In the genomic region with DNA sequence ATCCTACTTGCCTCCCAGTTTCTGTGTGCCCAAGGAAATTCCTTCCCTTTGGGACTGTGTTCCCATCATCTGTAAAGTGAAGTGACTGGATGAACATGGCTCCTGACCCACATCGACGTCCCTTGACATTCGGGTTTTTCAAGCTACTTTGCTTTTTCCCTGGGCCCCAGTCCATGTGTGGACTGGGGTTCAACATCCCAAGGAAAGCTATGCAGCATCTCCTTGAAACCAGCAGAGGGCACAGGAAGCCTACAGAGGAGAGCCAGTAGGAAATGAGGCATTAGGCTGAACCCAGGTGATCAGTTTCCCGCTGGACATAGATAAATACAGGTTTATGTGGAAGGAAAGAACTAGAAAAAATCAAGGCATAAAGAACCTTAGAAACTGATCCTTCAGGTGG, we compare ENCODE assay signal across 11 cellular contexts.
DNase-seq lines count a peak whose midpoint lies in the region; TF ChIP-seq lines count a peak whose summit lies in the region.
"Had no signal": no experiment of that assay in that cellular context is flagged by ENCODE, and none has a peak within 500 bp of the region (broad histone marks: within the 10 kb centered on the region; RNA-seq: fewer than 3 reads in every experiment).

No MANE protein-coding gene starts in this region.

- TF ChIP-seq CTCF in LNCAP (IDR thresholded peaks at IDR 0.05) = 0 out of 2 replicates have a peak, but pooled peaks have one; percentile 25
- peak; percentile 10 for TF ChIP-seq CTCF in astrocyte of the cerebellum (IDR thresholded peaks at IDR 0.05; ENCODE audit: low read depth, low read length, missing control alignments)
- peak; percentile 52 for TF ChIP-seq CTCF in neural crest cell (conservative IDR thresholded peaks at IDR 0.05)

- in situ Hi-C loops in astrocyte of the cerebellum (cut with HindIII; ENCODE audit: low sequenced_read_pairs) = no loop called here

- H3K9me3 Mint-ChIP-seq in neural crest cell = no peaks in the 10 kb centered on the region

- peak; percentile 51 for DNase-seq in ELR (ENCODE audit: low read depth)
- no peak for DNase-seq in astrocyte of the cerebellum (ENCODE audit: low read depth)
- no peak for DNase-seq in neural crest cell (ENCODE audit: low read depth, low spot score)
- DNase-seq in NCI-H2081 (lab: John Stamatoyannopoulos, UW) = no peak
- DNase-seq in NAMALWA (ENCODE audit: low spot score) = no peak
- DNase-seq in dedifferentiated amniotic fluid mesenchymal stem cell (ENCODE audit: extremely low spot score) = no peak
- no peak for DNase-seq in AML-193 (lab: John Stamatoyannopoulos, UW)
- DNase-seq: natural killer cell, NCI-H1694 treated with DMSO at 0.1 percent for 48 hours had no signal

- H3K4me3 Mint-ChIP-seq in neural crest cell = no peak overlapping the region
- H3K4me3 Mint-ChIP-seq: natural killer cell had no signal

- H3K27me3 Mint-ChIP-seq in neural crest cell (ENCODE audit: low read depth) = no peaks in the 10 kb centered on the region

- H3K4me3 ChIP-seq in astrocyte of the cerebellum (ENCODE audit: low read depth, low read length) = no peak overlapping the region
- H3K4me3 ChIP-seq: tibial nerve had no signal

- H3K36me3 Mint-ChIP-seq in neural crest cell (ENCODE audit: low read depth) = peaks cover 2% of the 10 kb centered on the region
- H3K36me3 Mint-ChIP-seq: natural killer cell had no signal

- peaks cover 4% of the 10 kb centered on the region for H3K4me1 Mint-ChIP-seq in neural crest cell
- H3K4me1 Mint-ChIP-seq: natural killer cell had no signal

- H3K27ac Mint-ChIP-seq in neural crest cell (ENCODE audit: unreplicated experiment) = no peak overlapping the region
- H3K27ac Mint-ChIP-seq: natural killer cell had no signal
